In the genomic region with DNA sequence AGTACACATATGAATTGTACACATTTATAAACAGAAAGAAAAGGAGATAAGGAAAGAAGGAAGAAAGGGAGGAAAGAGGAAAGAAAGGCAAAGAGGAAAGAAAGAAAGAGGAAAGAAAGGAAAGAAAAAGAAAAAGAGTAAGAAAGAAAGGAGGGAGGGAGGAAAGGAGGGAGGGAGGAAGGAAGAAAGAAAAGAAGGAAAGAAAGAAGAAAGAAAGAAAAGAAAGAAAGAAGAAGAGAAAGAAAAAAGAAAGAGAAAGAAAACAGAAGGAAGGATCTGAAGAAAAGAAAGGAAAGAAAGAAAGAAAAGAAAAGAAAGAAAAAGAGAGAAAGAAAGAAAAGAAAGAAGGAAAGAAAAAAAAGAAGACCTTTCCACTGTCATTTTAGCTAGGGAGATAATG, we compare ENCODE assay signal across 34 cellular contexts.
"Had no signal": no experiment of that assay in that cellular context is flagged by ENCODE, and none has a peak within 500 bp of the region (broad histone marks: within the 10 kb centered on the region; RNA-seq: fewer than 3 reads in every experiment).

No MANE protein-coding gene starts in this region.

- H3K9me2 ChIP-seq: SK-N-SH had no signal

- H3K36me3 ChIP-seq: brain microvascular endothelial cell, Peyer's patch, SJSA1 had no signal

- H3K27ac Mint-ChIP-seq: activated B cell treated with CpG ODN at 0.5 μM for 24 hours; activated CD4-positive, alpha-beta memory T cell treated with anti-CD3 and anti-CD28 coated beads for 36 hours; activated naive CD8-positive, alpha-beta T cell treated with anti-CD3 and anti-CD28 coated beads for 36 hours; activated T-cell treated with anti-CD3 and anti-CD28 coated beads, Interleukin-2, amount 50 U/mL, for 72 hours; activated T-helper 17 cell treated with anti-CD3 and anti-CD28 coated beads, Interleukin-2, amount 50 U/mL, for 72 hours; T-helper 1 cell treated with Interleukin-12 subunit alpha and Interleukin-12 subunit beta and Interleukin-4 antibody, amounts not matched to agents 30 μg/mL and 1 μg/mL, for 36 hours; T-helper 2 cell treated with Interferon-gamma antibody and Interleukin-4, amounts not matched to agents 5 μg/mL and 100 μg/mL, for 36 hours had no signal

- H3K36me3 Mint-ChIP-seq: activated CD4-positive, alpha-beta memory T cell treated with anti-CD3 and anti-CD28 coated beads for 36 hours; activated naive CD8-positive, alpha-beta T cell treated with anti-CD3 and anti-CD28 coated beads for 36 hours had no signal

- H3K4me2 ChIP-seq: SK-N-SH had no signal

- H3K4me1 ChIP-seq: Peyer's patch, SJSA1 had no signal

- H3K4me1 Mint-ChIP-seq: activated B cell treated with CpG ODN at 0.5 μM for 24 hours; activated naive CD8-positive, alpha-beta T cell treated with anti-CD3 and anti-CD28 coated beads for 36 hours; activated T-helper 17 cell treated with anti-CD3 and anti-CD28 coated beads, Interleukin-2, amount 50 U/mL, for 72 hours had no signal

- DNase-seq: activated B cell treated with CpG ODN at 0.5 μM for 24 hours; activated CD4-positive, alpha-beta memory T cell treated with anti-CD3 and anti-CD28 coated beads for 36 hours; activated CD4-positive, alpha-beta T cell treated with anti-CD3 and anti-CD28 coated beads for 4 hours; activated CD4-positive, alpha-beta T cell treated with anti-CD3 and anti-CD28 coated beads, Interleukin-2, amount 50 U/mL, for 1 hour; activated CD4-positive, CD25-positive, alpha-beta regulatory T cell treated with anti-CD3 and anti-CD28 coated beads, Interleukin-2, amount 50 U/mL, for 72 hours; activated effector memory CD4-positive, alpha-beta T cell treated with anti-CD3 and anti-CD28 coated beads, Interleukin-2, amount 50 U/mL, for 16 hours; activated naive CD4-positive, alpha-beta T cell; activated naive CD4-positive, alpha-beta T cell treated with anti-CD3 and anti-CD28 coated beads, Interleukin-2, amount 50 U/mL, for 16 hours; activated naive CD8-positive, alpha-beta T cell treated with anti-CD3 and anti-CD28 coated beads for 36 hours; activated T-cell treated with anti-CD3 and anti-CD28 coated beads, Interleukin-2, amount 50 U/mL, for 1 hour; activated T-cell treated with anti-CD3 and anti-CD28 coated beads, Interleukin-2, amount 50 U/mL, for 72 hours; amniotic stem cell; aorta; brain microvascular endothelial cell; central memory CD4-positive, alpha-beta T cell; NCI-H1105 treated with DMSO at 0.1 percent for 48 hours; NCI-H1436 treated with DMSO at 0.1 percent for 48 hours; NCI-H187; NCI-H2029 treated with DMSO at 0.1 percent for 48 hours; NCI-H2107; NCI-H2171; NCI-H510A; NCI-H526; NCI-H748 treated with DMSO at 0.1 percent for 48 hours; NK-92 treated with Interleukin-12 subunit alpha and Interleukin-12 subunit beta, amount 100 ng/mL, for 24 hours; PC-3; Peyer's patch; RPMI8226; SHP77 treated with DMSO at 0.1 percent for 48 hours; SK-N-SH had no signal

- H3K9ac ChIP-seq: SK-N-SH had no signal

- H3K27me3 Mint-ChIP-seq: activated B cell treated with CpG ODN at 0.5 μM for 24 hours; activated CD4-positive, alpha-beta memory T cell treated with anti-CD3 and anti-CD28 coated beads for 36 hours; activated T-helper 17 cell treated with anti-CD3 and anti-CD28 coated beads, Interleukin-2, amount 50 U/mL, for 72 hours had no signal

- H3K4me3 Mint-ChIP-seq: activated B cell treated with CpG ODN at 0.5 μM for 24 hours; activated CD4-positive, alpha-beta memory T cell treated with anti-CD3 and anti-CD28 coated beads for 36 hours; activated naive CD8-positive, alpha-beta T cell treated with anti-CD3 and anti-CD28 coated beads for 36 hours; activated T-cell treated with anti-CD3 and anti-CD28 coated beads, Interleukin-2, amount 50 U/mL, for 72 hours; activated T-helper 17 cell treated with anti-CD3 and anti-CD28 coated beads, Interleukin-2, amount 50 U/mL, for 72 hours; T-helper 1 cell treated with Interleukin-12 subunit alpha and Interleukin-12 subunit beta and Interleukin-4 antibody, amounts not matched to agents 30 μg/mL and 1 μg/mL, for 36 hours; T-helper 2 cell treated with Interferon-gamma antibody and Interleukin-4, amounts not matched to agents 5 μg/mL and 100 μg/mL, for 36 hours had no signal

- ATAC-seq: activated T-cell treated with anti-CD3 and anti-CD28 coated beads, Interleukin-2, amount 50 U/mL, for 72 hours; activated T-helper 17 cell treated with anti-CD3 and anti-CD28 coated beads, Interleukin-2, amount 50 U/mL, for 72 hours; PC-3 had no signal

- H3K4me3 ChIP-seq: Peyer's patch, SJSA1 had no signal

- H3K27me3 ChIP-seq: brain microvascular endothelial cell, Peyer's patch, SJSA1 had no signal

- H3K9me3 ChIP-seq: Peyer's patch, SJSA1, SK-N-SH had no signal

- H3K27ac ChIP-seq: brain microvascular endothelial cell, Peyer's patch, SJSA1 had no signal
